In the genomic region with DNA sequence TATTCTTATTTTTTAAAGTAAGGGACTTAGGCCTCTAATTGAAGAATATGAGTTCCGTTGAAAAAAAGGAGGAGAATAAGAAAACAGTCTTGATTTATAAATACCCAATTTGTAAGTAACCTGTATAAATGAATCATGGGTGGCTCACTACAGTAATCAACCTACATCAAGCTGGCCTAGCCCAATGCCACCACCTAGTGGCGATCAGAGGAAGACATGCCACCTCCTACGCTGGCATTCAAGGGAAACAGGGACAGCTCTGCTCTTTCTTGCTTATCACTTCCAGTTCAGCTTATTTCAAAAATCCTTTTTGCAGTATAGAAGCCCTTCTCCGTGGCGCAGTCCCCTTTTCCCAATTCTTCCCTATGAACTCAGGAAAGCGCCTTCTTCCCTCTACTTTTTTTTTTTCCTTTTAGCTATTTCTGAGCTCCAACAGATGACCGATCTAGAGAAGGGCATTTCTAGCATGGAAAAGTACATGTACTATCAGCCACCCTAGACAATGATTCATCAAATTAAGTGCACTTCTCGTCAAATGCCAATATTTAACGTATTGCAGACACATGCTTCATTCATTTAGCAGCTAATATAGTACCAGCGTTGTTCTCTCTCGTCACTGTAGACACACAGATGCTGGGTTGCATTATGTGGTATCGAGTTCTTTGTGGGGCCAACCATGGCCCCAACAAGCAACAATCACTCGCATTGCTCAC, we compare ENCODE assay signal across 8 cellular contexts.
DNase-seq lines count a peak whose midpoint lies in the region; ATAC-seq, FAIRE-seq and TF ChIP-seq lines count a peak whose summit lies in the region.

No MANE protein-coding gene starts in this region.

- H3K27me3 ChIP-seq in brain microvascular endothelial cell (replicated peaks), result no peaks in the 10 kb centered on the region

- FAIRE-seq in TTC549 (lab: Jason Lieb, UNC) (peak; percentile 53), islet of Langerhans (lab: Jason Lieb, UNC) (peak; percentile 93)

- ATAC-seq in GM18508 (IDR thresholded peaks at IDR 0.05; ENCODE audit: insufficient read depth, unreplicated experiment), result peak; percentile 73
- ATAC-seq in HG02981 (IDR thresholded peaks at IDR 0.05; ENCODE audit: unreplicated experiment), result peak; percentile 96

- CTCF ChIA-PET in AG04449 (lab: Yijun Ruan, JAX), result interaction anchor here (0.6 to 6.8 kb wide), 31 partner anchors 8 to 747 kb away, joined by 3 to 119 read pairs (median 4); a partner anchor contains a TSS

- in situ Hi-C loops in brain microvascular endothelial cell (cut with HindIII; ENCODE audit: low pct_ligation_motif_present, low sequenced_read_pairs), result no loop called here

- TF ChIP-seq CTCF in AG04449 (IDR thresholded peaks at IDR 0.05; ENCODE audit: insufficient read depth, low read length, missing control alignments) (peak; percentile 87), brain microvascular endothelial cell (IDR thresholded peaks at IDR 0.05; ENCODE audit: low read depth, low read length, missing control alignments) (peak; percentile 98)

- no peaks in the 10 kb centered on the region for H3K36me3 ChIP-seq in brain microvascular endothelial cell (replicated peaks)

- POLR2A ChIA-PET in AG04449 (lab: Yijun Ruan, JAX), result interaction anchor here (0.8 kb wide), 1 partner anchor 16 kb away, joined by 3 read pairs; no protein-coding TSS in a partner anchor

- H3K4me3 ChIP-seq in AG04449 (ENCODE audit: low read depth, low read length) (no peak overlapping the region), brain microvascular endothelial cell (ENCODE audit: low read depth, low read length) (no peak overlapping the region)

- no peak overlapping the region for H3K27ac ChIP-seq in brain microvascular endothelial cell

- DNase-seq in AG04449 (ENCODE audit: low read depth, low spot score) (peak; percentile 26), NCI-H187 treated with DMSO at 0.1 percent for 48 hours (lab: John Stamatoyannopoulos, UW) (peak; percentile 1), brain microvascular endothelial cell (peak; percentile 81)
- DNase-seq in stimulated activated CD4-positive, alpha-beta T cell treated with anti-CD3 and anti-CD28 coated beads, Interleukin-1b, Interleukin-23, amount 100 ng/mL, for 4 hours (ENCODE audit: low read depth in 2 of 2), result peak; percentile 25 to 43

Comparison
In these comparisons a context has a peak if more than half of its experiments do, and no peak if none do; other contexts are left out.
1. DNase-seq: peak in every context shown above with its lines; median percentile 81 in brain microvascular endothelial cell; 34 in stimulated activated CD4-positive, alpha-beta T cell treated with anti-CD3 and anti-CD28 coated beads, Interleukin-1b, Interleukin-23, amount 100 ng/mL, for 4 hours; 26 in AG04449; 1 in NCI-H187 treated with DMSO at 0.1 percent for 48 hours.